Comparison of ENCODE assay signal across 1 cellular context in genomic region chr2:39124000-39124769, GRCh38.
TF ChIP-seq lines count a peak whose summit lies in the region.

No MANE protein-coding gene starts in this region.

TF ChIP-seq in HepG2, 621 proteins besides CTCF, POLR2A, EP300 and RAD21 (continued from another document and continues in another):
- TF ChIP-seq DZIP1 (CRISPR knock-in tag; IDR thresholded peaks at IDR 0.05) (peak; percentile 97; the same call in 1 of the 2 replicates), CHCHD3 (CRISPR knock-in tag; IDR thresholded peaks at IDR 0.05) (peak; percentile 89; the same call in 1 of the 2 replicates), SNAI1 (CRISPR knock-in tag; IDR thresholded peaks at IDR 0.05; ENCODE audit: borderline replicate concordance) (peak; percentile 89), CBFB (CRISPR knock-in tag; IDR thresholded peaks at IDR 0.05) (peak; percentile 96), ZNF275 (CRISPR knock-in tag; IDR thresholded peaks at IDR 0.05; ENCODE audit: borderline replicate concordance) (no peak; the same call in none of the 2 replicates), ZNF776 (CRISPR knock-in tag; IDR thresholded peaks at IDR 0.05) (no peak; the same call in 1 of the 2 replicates), ZNF292 (CRISPR knock-in tag; IDR thresholded peaks at IDR 0.05; ENCODE audit: borderline replicate concordance, low read depth) (peak; percentile 83; the same call in 1 of the 2 replicates), ZNF296 (CRISPR knock-in tag; conservative IDR thresholded peaks at IDR 0.05) (peak; percentile 83; the same call in 1 of the 2 replicates), GATA4 (IDR thresholded peaks at IDR 0.05; ENCODE audit: borderline replicate concordance, low read depth) (peak; percentile 39; the same call in 1 of the 2 replicates), ZNF446 (CRISPR knock-in tag; IDR thresholded peaks at IDR 0.05) (peak; percentile 90), ZFYVE20 (CRISPR knock-in tag; IDR thresholded peaks at IDR 0.05; ENCODE audit: borderline replicate concordance, low read depth) (no peak), PAX8 (CRISPR knock-in tag; IDR thresholded peaks at IDR 0.05; ENCODE audit: borderline replicate concordance) (0 out of 2 replicates have a peak, but pooled peaks have one; percentile 63), SOX5 (CRISPR knock-in tag; IDR thresholded peaks at IDR 0.05; ENCODE audit: borderline replicate concordance) (peak; percentile 74; the same call in 1 of the 2 replicates), ZNF577 (CRISPR knock-in tag; IDR thresholded peaks at IDR 0.05; ENCODE audit: borderline replicate concordance, low read depth) (no peak), SOX6 (IDR thresholded peaks at IDR 0.05) (no peak), SOX6 (CRISPR knock-in tag; IDR thresholded peaks at IDR 0.05) (peak; percentile 92), ATF7 (IDR thresholded peaks at IDR 0.05) (no peak), ATF7 (CRISPR knock-in tag; IDR thresholded peaks at IDR 0.05) (peak; percentile 76; the same call in 1 of the 2 replicates), ZNF44 (CRISPR knock-in tag; IDR thresholded peaks at IDR 0.05) (no peak), ATF1 (CRISPR knock-in tag; IDR thresholded peaks at IDR 0.05) (peak; percentile 95), MTERF4 (CRISPR knock-in tag; IDR thresholded peaks at IDR 0.05) (peak; percentile 84), ZBTB7B (CRISPR knock-in tag; IDR thresholded peaks at IDR 0.05) (peak; percentile 94), ZNF383 (CRISPR knock-in tag; IDR thresholded peaks at IDR 0.05; ENCODE audit: borderline replicate concordance) (peak; percentile 64; the same call in 1 of the 2 replicates), ZBTB40 (IDR thresholded peaks at IDR 0.05) (no peak), ZBTB40 (CRISPR knock-in tag; IDR thresholded peaks at IDR 0.05) (peak; percentile 82), ZNF567 (CRISPR knock-in tag; IDR thresholded peaks at IDR 0.05; ENCODE audit: borderline replicate concordance) (peak; percentile 86), IKZF4 (CRISPR knock-in tag; IDR thresholded peaks at IDR 0.05; ENCODE audit: borderline replicate concordance, low read depth, not compliant biosample characterization) (no peak), ZNF512B (CRISPR knock-in tag; IDR thresholded peaks at IDR 0.05; ENCODE audit: borderline replicate concordance) (no peak), ZNF138 (CRISPR knock-in tag; IDR thresholded peaks at IDR 0.05; ENCODE audit: low read depth) (peak; percentile 66; the same call in 1 of the 2 replicates), EED (CRISPR knock-in tag; IDR thresholded peaks at IDR 0.05) (no peak), ZNF280B (CRISPR knock-in tag; IDR thresholded peaks at IDR 0.05; ENCODE audit: borderline replicate concordance) (peak; percentile 97), RXRB (CRISPR knock-in tag; IDR thresholded peaks at IDR 0.05; ENCODE audit: borderline replicate concordance) (peak; percentile 62), HCFC1 (IDR thresholded peaks at IDR 0.05; ENCODE audit: low read depth, low read length) (peak; percentile 76), GTF3A (CRISPR knock-in tag; conservative IDR thresholded peaks at IDR 0.05) (peak; percentile 95), GABPB1 (CRISPR knock-in tag; IDR thresholded peaks at IDR 0.05) (peak; percentile 99), CC2D1A (CRISPR knock-in tag; IDR thresholded peaks at IDR 0.05) (no peak), SNAPC2 (CRISPR knock-in tag; IDR thresholded peaks at IDR 0.05) (peak; percentile 74; the same call in 1 of the 2 replicates), ZNF616 (CRISPR knock-in tag; IDR thresholded peaks at IDR 0.05; ENCODE audit: low read depth) (peak; percentile 87), ZNF234 (CRISPR knock-in tag; conservative IDR thresholded peaks at IDR 0.05) (no peak; the same call in 1 of the 2 replicates), ZNF136 (CRISPR knock-in tag; IDR thresholded peaks at IDR 0.05; ENCODE audit: low read depth) (peak; percentile 99), ZSCAN9 (CRISPR knock-in tag; IDR thresholded peaks at IDR 0.05; ENCODE audit: borderline replicate concordance) (no peak; the same call in 1 of the 2 replicates), CENPX (CRISPR knock-in tag; IDR thresholded peaks at IDR 0.05) (no peak), ZIK1 (CRISPR knock-in tag; IDR thresholded peaks at IDR 0.05; ENCODE audit: borderline replicate concordance, low read depth) (no peak; the same call in 1 of the 2 replicates), HOXA9 (CRISPR knock-in tag; IDR thresholded peaks at IDR 0.05; ENCODE audit: borderline replicate concordance) (peak; percentile 84; the same call in 1 of the 2 replicates), NR2F2 (IDR thresholded peaks at IDR 0.05; ENCODE audit: borderline replicate concordance, low read depth) (peak; percentile 68; the same call in 1 of the 2 replicates), ZNF143 (CRISPR knock-in tag; IDR thresholded peaks at IDR 0.05) (peak; percentile 49), SP2 (CRISPR knock-in tag; IDR thresholded peaks at IDR 0.05) (peak; percentile 49; the same call in 1 of the 2 replicates), MZF1 (CRISPR knock-in tag; IDR thresholded peaks at IDR 0.05; ENCODE audit: borderline replicate concordance) (no peak)
